ENCODE assay signal across 14 cellular contexts in genomic region chr5:109080896-109081295, GRCh38.
DNase-seq lines count a peak whose midpoint lies in the region; ATAC-seq, FAIRE-seq and TF ChIP-seq lines count a peak whose summit lies in the region.
"Had no signal": no experiment of that assay in that cellular context is flagged by ENCODE, and none has a peak within 500 bp of the region (broad histone marks: within the 10 kb centered on the region; RNA-seq: fewer than 3 reads in every experiment).

No MANE protein-coding gene starts in this region.

- DNase-seq in HT-29 (ENCODE audit: low spot score) = peak; percentile 63
- peak; percentile 76 for DNase-seq in NOMO-1 treated with DMSO at 0.1 percent for 48 hours (lab: John Stamatoyannopoulos, UW; ENCODE audit: unreplicated experiment)
- DNase-seq in hepatocyte (ENCODE audit: low spot score) = peak; percentile 13
- no peak for DNase-seq in pancreas
- DNase-seq in GM13977 (ENCODE audit: low spot score) = no peak
- no peak for DNase-seq in stimulated activated naive CD4-positive, alpha-beta T cell treated with Interleukin-2 at 50 U/mL for 16 hours (lab: John Stamatoyannopoulos, UW)
- DNase-seq: AML-193, DND-41, GF-D8, IMR-90, NCI-H146, NCI-H2107, NCI-H446 had no signal

- ATAC-seq in pancreas (peak in 2 of 4 donors; percentile 50 to 53), GM21717 (IDR thresholded peaks at IDR 0.05; ENCODE audit: unreplicated experiment) (no peak)

- H3K79me2 ChIP-seq in hepatocyte = no peaks in the 10 kb centered on the region

- 54% methylated on average over 3 of the region's 3 CpGs for WGBS in hepatocyte (ENCODE audit: low lambda C conversion rate, missing lambda C conversion rate)
- WGBS in pancreas, 2 donors = 72 to 74% methylated on average over 3 of the region's 3 CpGs

- H3K4me1 ChIP-seq in hepatocyte (ENCODE audit: insufficient read depth) (peaks cover 15% of the 10 kb centered on the region), pancreas (peaks cover 0 to 5% (median 0%) of the 10 kb centered on the region in 3 donors)

- intact Hi-C loops in pancreas (cut with DNase I) = no loop called here

- H3K9me2 ChIP-seq in hepatocyte (replicated peaks; ENCODE audit: insufficient read depth) = no peaks in the 10 kb centered on the region

- H3K9me3 ChIP-seq in hepatocyte (ENCODE audit: low read depth) (no peaks in the 10 kb centered on the region), pancreas (no peaks in the 10 kb centered on the region)

- in situ Hi-C loops in GM13977 (cut with MboI; ENCODE audit: low pct_unique_long_range_greater_than_20kb, low sequenced_read_pairs, unreplicated experiment) = no loop called here

- H3K4me3 ChIP-seq in hepatocyte (no peak overlapping the region), pancreas (no peak overlapping the region)

- H4K20me1 ChIP-seq in hepatocyte (ENCODE audit: insufficient read depth, poor library complexity, severe bottlenecking) = no peaks in the 10 kb centered on the region

- TF ChIP-seq CTCF in hepatocyte (IDR thresholded peaks at IDR 0.05; ENCODE audit: poor library complexity) (no peak), pancreas (IDR thresholded peaks at IDR 0.05) (no peak), GM13977 (IDR thresholded peaks at IDR 0.05; ENCODE audit: extremely low read depth, insufficient read depth, missing control alignments) (no peak)

- peak overlapping the region; percentile 42 for H3K4me2 ChIP-seq in hepatocyte

- H3K27me3 ChIP-seq in hepatocyte = no peaks in the 10 kb centered on the region
- H3K27me3 ChIP-seq in pancreas = no peaks in the 10 kb centered on the region

- H3K27ac ChIP-seq in hepatocyte (peak overlapping the region; percentile 80), pancreas (no peak overlapping the region)

- no peaks in the 10 kb centered on the region for H3K36me3 ChIP-seq in hepatocyte (replicated peaks; ENCODE audit: insufficient read depth, low read depth)
- no peaks in the 10 kb centered on the region for H3K36me3 ChIP-seq in pancreas

- peak overlapping the region; percentile 6 for H2AFZ ChIP-seq in hepatocyte

- peak; percentile 74 for FAIRE-seq in pancreas (lab: Jason Lieb, UNC)

Comparison
In these comparisons a context has a peak if more than half of its experiments do, and no peak if none do; other contexts are left out.
1. DNase-seq: peak in HT-29 (single experiment), NOMO-1 treated with DMSO at 0.1 percent for 48 hours (single experiment) and hepatocyte (single experiment); none in pancreas (0 of 6), GM13977 (single experiment) and stimulated activated naive CD4-positive, alpha-beta T cell treated with Interleukin-2 at 50 U/mL for 16 hours (single experiment).